Comparison of ENCODE assay signal across 8 cellular contexts in the genomic region with DNA sequence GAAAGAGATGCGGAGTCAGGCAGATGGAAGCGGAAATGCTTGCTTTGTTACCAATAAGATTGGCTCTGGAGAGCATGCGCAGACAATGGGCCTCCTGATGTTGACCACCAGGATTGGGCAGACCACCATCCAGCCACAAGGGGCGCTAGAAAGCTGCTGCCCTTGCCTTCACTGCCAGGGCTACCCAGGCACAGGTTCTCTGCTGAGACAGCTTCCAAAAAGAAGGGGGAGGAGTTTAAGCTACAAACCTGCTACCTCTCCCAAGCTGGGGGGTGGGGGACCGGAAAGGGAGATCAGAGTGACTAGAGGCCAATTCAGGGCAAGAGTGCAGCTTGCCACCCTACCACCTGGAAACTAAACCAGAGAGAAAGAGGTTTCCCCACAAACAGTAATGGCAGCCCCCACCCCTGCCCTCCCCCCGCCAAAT.
DNase-seq lines count a peak whose midpoint lies in the region; ATAC-seq, FAIRE-seq and TF ChIP-seq lines count a peak whose summit lies in the region.

No MANE protein-coding gene starts in this region.

- H3K27ac Mint-ChIP-seq in activated naive CD8-positive, alpha-beta T cell treated with anti-CD3 and anti-CD28 coated beads, Interleukin-2, amount 10 ng/mL, durations not matched to agents 7 days and 5 days, result no peak overlapping the region

- no peaks in the 10 kb centered on the region for H3K36me3 ChIP-seq in right lobe of liver

- TF ChIP-seq CTCF in AG09309 (IDR thresholded peaks at IDR 0.05; ENCODE audit: control insufficient read depth, insufficient read depth, low read depth, low read length, missing control alignments) (peak; percentile 40), GM12874 (IDR thresholded peaks at IDR 0.05; ENCODE audit: insufficient read depth, low read depth, low read length) (peak; percentile 91), right lobe of liver (IDR thresholded peaks at IDR 0.05) (peak in 3 of 4 donors; percentile 20 to 44 (median 24))

- POLR2A ChIA-PET in activated naive CD8-positive, alpha-beta T cell treated with anti-CD3 and anti-CD28 coated beads, Interleukin-2, amount 10 ng/mL, durations not matched to agents 7 days and 5 days (lab: Charles Lee), result no interaction called here

- H3K27me3 ChIP-seq in right lobe of liver, result no peaks in the 10 kb centered on the region

- FAIRE-seq in RCC 7860 (lab: Jason Lieb, UNC), result no peak

- no peak overlapping the region for H3K27ac ChIP-seq in right lobe of liver

- no peak overlapping the region for H3K4me3 Mint-ChIP-seq in activated naive CD8-positive, alpha-beta T cell treated with anti-CD3 and anti-CD28 coated beads, Interleukin-2, amount 10 ng/mL, durations not matched to agents 7 days and 5 days

- H3K27me3 Mint-ChIP-seq in activated naive CD8-positive, alpha-beta T cell treated with anti-CD3 and anti-CD28 coated beads, Interleukin-2, amount 10 ng/mL, durations not matched to agents 7 days and 5 days, result peaks cover 31% of the 10 kb centered on the region

- DNase-seq in AG09309 (ENCODE audit: low read depth), result no peak
- DNase-seq in RKO (ENCODE audit: low spot score), result peak; percentile 39
- peak; percentile 38 for DNase-seq in activated naive CD8-positive, alpha-beta T cell treated with anti-CD3 and anti-CD28 coated beads, Interleukin-2, amount 10 ng/mL, durations not matched to agents 7 days and 5 days
- DNase-seq in right lobe of liver, result no peak
- DNase-seq in superior temporal gyrus (ENCODE audit: extremely low spot score), result peak; percentile 31
- no peak for DNase-seq in RCC 7860 (ENCODE audit: low spot score)

- H3K9me3 ChIP-seq in right lobe of liver, result no peaks in the 10 kb centered on the region

- no peaks in the 10 kb centered on the region for H3K4me1 Mint-ChIP-seq in activated naive CD8-positive, alpha-beta T cell treated with anti-CD3 and anti-CD28 coated beads, Interleukin-2, amount 10 ng/mL, durations not matched to agents 7 days and 5 days

- no peak overlapping the region for H3K4me3 ChIP-seq in AG09309 (ENCODE audit: control insufficient read depth, low read depth, low read length)
- H3K4me3 ChIP-seq in right lobe of liver, result no peak overlapping the region

- intact Hi-C loops in right lobe of liver (cut with DNase I), result no loop called here

- H3K4me1 ChIP-seq in right lobe of liver, result no peaks in the 10 kb centered on the region

- no peaks in the 10 kb centered on the region for H3K9me3 Mint-ChIP-seq in activated naive CD8-positive, alpha-beta T cell treated with anti-CD3 and anti-CD28 coated beads, Interleukin-2, amount 10 ng/mL, durations not matched to agents 7 days and 5 days

- peak; percentile 42 for ATAC-seq in activated naive CD8-positive, alpha-beta T cell treated with anti-CD3 and anti-CD28 coated beads, Interleukin-2, amount 10 ng/mL, durations not matched to agents 7 days and 5 days (ENCODE audit: low read depth)
- ATAC-seq in right lobe of liver, result peak in 1 of 4 donors; percentile 23
- ATAC-seq in GM21360 (IDR thresholded peaks at IDR 0.05; ENCODE audit: unreplicated experiment), result no peak

- no peaks in the 10 kb centered on the region for H3K36me3 Mint-ChIP-seq in activated naive CD8-positive, alpha-beta T cell treated with anti-CD3 and anti-CD28 coated beads, Interleukin-2, amount 10 ng/mL, durations not matched to agents 7 days and 5 days

- 55% methylated on average over 2 of the region's 6 CpGs for WGBS in right lobe of liver (ENCODE audit: insufficient coverage, low coverage, low lambda C conversion rate, missing lambda C conversion rate)

- TF ChIP-seq POLR2A in right lobe of liver (IDR thresholded peaks at IDR 0.05), result no peak

Comparison
In these comparisons a context has a peak if more than half of its experiments do, and no peak if none do; other contexts are left out.
1. DNase-seq: peak in RKO (single experiment), activated naive CD8-positive, alpha-beta T cell treated with anti-CD3 and anti-CD28 coated beads, Interleukin-2, amount 10 ng/mL, durations not matched to agents 7 days and 5 days (single experiment) and superior temporal gyrus (single experiment); none in AG09309 (single experiment), right lobe of liver (0 of 3) and RCC 7860 (single experiment).
2. CTCF ChIP-seq: peak in every context shown above with its lines; median percentile 91 in GM12874; 40 in AG09309; 24 in right lobe of liver.